In the genomic region with DNA sequence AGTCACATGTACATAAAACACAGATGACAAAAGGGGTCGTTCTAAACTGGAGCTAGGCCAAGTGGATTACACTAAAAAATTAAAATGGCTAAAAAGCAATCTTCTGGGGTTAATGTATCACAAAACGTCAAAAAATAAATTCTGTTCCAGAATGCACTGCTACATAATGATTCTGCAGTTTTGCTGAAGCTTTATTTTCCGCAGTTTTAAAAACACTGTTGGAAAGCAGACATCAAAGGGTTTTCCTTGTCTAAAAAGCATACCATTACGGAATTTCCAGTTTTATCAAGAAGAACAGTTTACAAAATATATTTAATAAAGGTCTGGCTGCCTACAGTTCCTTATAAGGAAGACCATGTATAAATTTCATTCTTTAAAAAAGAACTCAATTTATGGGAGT, we compare ENCODE assay signal across 1 cellular context.
TF ChIP-seq lines count a peak whose summit lies in the region.

No MANE protein-coding gene starts in this region.

TF ChIP-seq in GM23338, 12 proteins besides CTCF, POLR2A, EP300 and RAD21 (continued from another document):
- TF ChIP-seq, protein P1, sequence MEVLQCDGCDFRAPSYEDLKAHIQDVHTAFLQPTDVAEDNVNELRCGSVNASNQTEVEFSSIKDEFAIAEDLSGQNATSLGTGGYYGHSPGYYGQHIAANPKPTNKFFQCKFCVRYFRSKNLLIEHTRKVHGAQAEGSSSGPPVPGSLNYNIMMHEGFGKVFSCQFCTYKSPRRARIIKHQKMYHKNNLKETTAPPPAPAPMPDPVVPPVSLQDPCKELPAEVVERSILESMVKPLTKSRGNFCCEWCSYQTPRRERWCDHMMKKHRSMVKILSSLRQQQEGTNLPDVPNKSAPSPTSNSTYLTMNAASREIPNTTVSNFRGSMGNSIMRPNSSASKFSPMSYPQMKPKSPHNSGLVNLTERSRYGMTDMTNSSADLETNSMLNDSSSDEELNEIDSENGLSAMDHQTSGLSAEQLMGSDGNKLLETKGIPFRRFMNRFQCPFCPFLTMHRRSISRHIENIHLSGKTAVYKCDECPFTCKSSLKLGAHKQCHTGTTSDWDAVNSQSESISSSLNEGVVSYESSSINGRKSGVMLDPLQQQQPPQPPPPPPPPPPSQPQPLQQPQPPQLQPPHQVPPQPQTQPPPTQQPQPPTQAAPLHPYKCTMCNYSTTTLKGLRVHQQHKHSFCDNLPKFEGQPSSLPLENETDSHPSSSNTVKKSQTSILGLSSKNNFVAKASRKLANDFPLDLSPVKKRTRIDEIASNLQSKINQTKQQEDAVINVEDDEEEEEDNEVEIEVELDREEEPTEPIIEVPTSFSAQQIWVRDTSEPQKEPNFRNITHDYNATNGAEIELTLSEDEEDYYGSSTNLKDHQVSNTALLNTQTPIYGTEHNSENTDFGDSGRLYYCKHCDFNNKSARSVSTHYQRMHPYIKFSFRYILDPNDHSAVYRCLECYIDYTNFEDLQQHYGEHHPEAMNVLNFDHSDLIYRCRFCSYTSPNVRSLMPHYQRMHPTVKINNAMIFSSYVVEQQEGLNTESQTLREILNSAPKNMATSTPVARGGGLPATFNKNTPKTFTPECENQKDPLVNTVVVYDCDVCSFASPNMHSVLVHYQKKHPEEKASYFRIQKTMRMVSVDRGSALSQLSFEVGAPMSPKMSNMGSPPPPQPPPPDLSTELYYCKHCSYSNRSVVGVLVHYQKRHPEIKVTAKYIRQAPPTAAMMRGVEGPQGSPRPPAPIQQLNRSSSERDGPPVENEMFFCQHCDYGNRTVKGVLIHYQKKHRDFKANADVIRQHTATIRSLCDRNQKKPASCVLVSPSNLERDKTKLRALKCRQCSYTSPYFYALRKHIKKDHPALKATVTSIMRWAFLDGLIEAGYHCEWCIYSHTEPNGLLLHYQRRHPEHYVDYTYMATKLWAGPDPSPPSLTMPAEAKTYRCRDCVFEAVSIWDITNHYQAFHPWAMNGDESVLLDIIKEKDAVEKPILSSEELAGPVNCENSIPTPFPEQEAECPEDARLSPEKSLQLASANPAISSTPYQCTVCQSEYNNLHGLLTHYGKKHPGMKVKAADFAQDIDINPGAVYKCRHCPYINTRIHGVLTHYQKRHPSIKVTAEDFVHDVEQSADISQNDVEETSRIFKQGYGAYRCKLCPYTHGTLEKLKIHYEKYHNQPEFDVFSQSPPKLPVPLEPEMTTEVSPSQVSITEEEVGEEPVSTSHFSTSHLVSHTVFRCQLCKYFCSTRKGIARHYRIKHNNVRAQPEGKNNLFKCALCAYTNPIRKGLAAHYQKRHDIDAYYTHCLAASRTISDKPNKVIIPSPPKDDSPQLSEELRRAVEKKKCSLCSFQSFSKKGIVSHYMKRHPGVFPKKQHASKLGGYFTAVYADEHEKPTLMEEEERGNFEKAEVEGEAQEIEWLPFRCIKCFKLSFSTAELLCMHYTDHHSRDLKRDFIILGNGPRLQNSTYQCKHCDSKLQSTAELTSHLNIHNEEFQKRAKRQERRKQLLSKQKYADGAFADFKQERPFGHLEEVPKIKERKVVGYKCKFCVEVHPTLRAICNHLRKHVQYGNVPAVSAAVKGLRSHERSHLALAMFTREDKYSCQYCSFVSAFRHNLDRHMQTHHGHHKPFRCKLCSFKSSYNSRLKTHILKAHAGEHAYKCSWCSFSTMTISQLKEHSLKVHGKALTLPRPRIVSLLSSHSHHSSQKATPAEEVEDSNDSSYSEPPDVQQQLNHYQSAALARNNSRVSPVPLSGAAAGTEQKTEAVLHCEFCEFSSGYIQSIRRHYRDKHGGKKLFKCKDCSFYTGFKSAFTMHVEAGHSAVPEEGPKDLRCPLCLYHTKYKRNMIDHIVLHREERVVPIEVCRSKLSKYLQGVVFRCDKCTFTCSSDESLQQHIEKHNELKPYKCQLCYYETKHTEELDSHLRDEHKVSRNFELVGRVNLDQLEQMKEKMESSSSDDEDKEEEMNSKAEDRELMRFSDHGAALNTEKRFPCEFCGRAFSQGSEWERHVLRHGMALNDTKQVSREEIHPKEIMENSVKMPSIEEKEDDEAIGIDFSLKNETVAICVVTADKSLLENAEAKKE (CRISPR knock-in tag; IDR thresholded peaks at IDR 0.05): no peak
